In the genomic region with DNA sequence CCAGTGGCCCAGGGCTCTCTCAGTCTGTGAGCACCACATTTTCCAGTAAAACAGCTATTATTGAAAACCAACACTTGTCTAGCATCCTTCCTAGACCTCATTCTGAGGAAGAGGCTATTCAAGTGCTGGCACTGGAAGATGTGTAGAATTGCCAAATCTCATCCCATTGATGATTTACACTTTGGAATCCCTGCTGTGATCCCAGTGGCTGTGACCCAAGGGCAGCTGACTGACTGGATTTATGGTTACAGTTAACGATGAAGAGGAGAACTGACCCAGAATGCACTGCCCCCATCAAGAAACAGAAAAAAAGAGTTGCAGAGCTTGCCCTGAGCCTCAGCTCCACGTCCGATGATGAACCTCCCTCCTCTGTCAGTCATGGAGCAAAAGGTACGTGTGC, we compare ENCODE assay signal across 21 cellular contexts. TPM values are rescaled to one million over a fixed set of nuclear protein-coding genes. Genes with fewer than 3 reads are reported as not detected.
DNase-seq lines count a peak whose midpoint lies in the region; ATAC-seq, FAIRE-seq and TF ChIP-seq lines count a peak whose summit lies in the region.
"Had no signal": no experiment of that assay in that cellular context is flagged by ENCODE, and none has a peak within 500 bp of the region (broad histone marks: within the 10 kb centered on the region; RNA-seq: fewer than 3 reads in every experiment).

No MANE protein-coding gene starts in this region.

- H3F3A ChIP-seq in Loucy (ENCODE audit: low read depth) (0 out of 2 replicates have a peak, but pooled peaks cover 2% of the 10 kb centered on the region), neural progenitor cell (ENCODE audit: low read depth) (no peaks in the 10 kb centered on the region)

- H3K27ac ChIP-seq in GM12878 (ENCODE audit: control insufficient read depth, insufficient read depth), result no peak overlapping the region; the same call in 1 of the 2 replicates
- H3K27ac ChIP-seq in neural progenitor cell, result no peak overlapping the region
- no peak overlapping the region for H3K27ac ChIP-seq in spleen
- H3K27ac ChIP-seq: brain microvascular endothelial cell, ovary, skin epidermis had no signal

- H3K9ac ChIP-seq in Loucy (ENCODE audit: low read depth, low read length, poor library complexity, severe bottlenecking) (peak overlapping the region; percentile 89), GM12878 (ENCODE audit: control insufficient read depth, insufficient read depth, low read length) (no peak overlapping the region), neural progenitor cell (no peak overlapping the region)

- RAD21 ChIA-PET in GM12878 (lab: Charles Lee; ENCODE audit: unreplicated experiment), result interaction anchor here (1.6 to 1.9 kb wide), 2 partner anchors 127 to 130 kb away, joined by 3 to 8 read pairs; no protein-coding TSS in a partner anchor

- H3K4me2 ChIP-seq in Loucy (ENCODE audit: low read depth, low read length, poor library complexity, severe bottlenecking), result peak overlapping the region; percentile 75
- peak overlapping the region; percentile 83 for H3K4me2 ChIP-seq in GM12878 (ENCODE audit: control insufficient read depth, insufficient read depth)
- no peak overlapping the region for H3K4me2 ChIP-seq in neural progenitor cell

- H3K36me3 ChIP-seq in Loucy (ENCODE audit: insufficient read depth, low read length) (peaks cover 12% of the 10 kb centered on the region; the same call in 1 of the 2 replicates), GM12878 (ENCODE audit: control insufficient read depth in 2 of 2, insufficient read depth in 2 of 2, low read length in 1 of 2) (peaks cover 2 to 20% of the 10 kb centered on the region in 2 experiments; a peak in 2 of 4 replicates), neural progenitor cell (no peaks in the 10 kb centered on the region), spleen (peaks cover 0 to 51% (median 43%) of the 10 kb centered on the region in 6 donors)
- H3K36me3 ChIP-seq: ovary had no signal

- SMC1A ChIA-PET in GM12878 (lab: Charles Lee; ENCODE audit: uncharacterized antibody, unreplicated experiment), result interaction anchor here (0.6 to 2.1 kb wide), 2 partner anchors 14 to 130 kb away, joined by 3 to 5 read pairs; no protein-coding TSS in a partner anchor

- in situ Hi-C loops in GM12878 (cut with MboI), result no loop called here

- no peak for FAIRE-seq in GM12878 (lab: Jason Lieb, UNC)
- FAIRE-seq: GM12892, H54 had no signal

- no peak for DNase-seq in activated CD4-positive, alpha-beta T cell treated with anti-CD3 and anti-CD28 coated beads, Interleukin-2, amount 10 ng/mL, durations not matched to agents 24 days and 14 days
- DNase-seq in activated CD4-positive, alpha-beta T cell treated with anti-CD3 and anti-CD28 coated beads for 4 hours, result no peak
- DNase-seq in GM12878 (ENCODE audit: low read depth, low spot score), result no peak
- no peak for DNase-seq in neural progenitor cell (ENCODE audit: low spot score)
- DNase-seq in CD14-positive monocyte (ENCODE audit: low spot score), result no peak
- DNase-seq in spleen, result no peak
- DNase-seq: brain microvascular endothelial cell; Caco-2; MV-4-11; NCI-H2029 treated with DMSO at 0.1 percent for 48 hours; NCI-H774; ovary; RPMI8226; stimulated activated naive B cell treated with anti-CD40 and anti-IgM and Interleukin-4, amounts not matched to agents 10 μg/mL and 1 μg/mL and 100 μg/mL, for 72 hours had no signal

- H3K9me3 ChIP-seq in Loucy (ENCODE audit: insufficient read depth, low read depth, low read length), result no peaks in the 10 kb centered on the region
- H3K9me3 ChIP-seq in GM12878 (replicated peaks; ENCODE audit: control insufficient read depth, insufficient read depth, low read length), result no peaks in the 10 kb centered on the region
- no peaks in the 10 kb centered on the region for H3K9me3 ChIP-seq in neural progenitor cell (ENCODE audit: low read depth)
- H3K9me3 ChIP-seq in spleen, result no peaks in the 10 kb centered on the region
- H3K9me3 ChIP-seq: Caco-2, ovary had no signal

- H3K4me1 ChIP-seq in Loucy (ENCODE audit: insufficient read depth, low read length, poor library complexity, severe bottlenecking) (peaks cover 33% of the 10 kb centered on the region), GM12878 (ENCODE audit: control insufficient read depth, insufficient read depth, low read length) (peaks cover 5% of the 10 kb centered on the region), neural progenitor cell (peaks cover 6% of the 10 kb centered on the region), spleen (peaks cover 15 to 69% (median 37%) of the 10 kb centered on the region in 6 donors)

- no peaks in the 10 kb centered on the region for H3K9me3 Mint-ChIP-seq in activated CD4-positive, alpha-beta T cell treated with anti-CD3 and anti-CD28 coated beads, Interleukin-2, amount 10 ng/mL, durations not matched to agents 24 days and 14 days
- H3K9me3 Mint-ChIP-seq in neural progenitor cell, result no peaks in the 10 kb centered on the region
- H3K9me3 Mint-ChIP-seq in CD14-positive monocyte, result no peaks in the 10 kb centered on the region
- H3K9me3 Mint-ChIP-seq: mesothelial cell of epicardium; stimulated activated naive B cell treated with anti-CD40 and anti-IgM and Interleukin-4, amounts not matched to agents 10 μg/mL and 1 μg/mL and 100 μg/mL, for 72 hours had no signal

- peaks cover 51% of the 10 kb centered on the region for H3K79me2 ChIP-seq in Loucy (ENCODE audit: insufficient read depth, low read length)
- H3K79me2 ChIP-seq in GM12878 (ENCODE audit: control insufficient read depth, insufficient read depth, low read length), result peaks cover 51% of the 10 kb centered on the region
- peaks cover 50% of the 10 kb centered on the region for H3K79me2 ChIP-seq in neural progenitor cell (ENCODE audit: low read depth)

- intact Hi-C loops in activated CD4-positive, alpha-beta T cell treated with anti-CD3 and anti-CD28 coated beads, Interleukin-2, amount 10 ng/mL, durations not matched to agents 24 days and 14 days (cut with micrococcal nuclease), result no loop called here
- intact Hi-C loops in GM12878 (cut with micrococcal nuclease; ENCODE audit: unreplicated experiment) (no loop called here), CD14-positive monocyte (cut with micrococcal nuclease) (no loop called here), spleen (cut with DNase I; ENCODE audit: low total_unique reads) (no loop called here)

- H4K20me1 ChIP-seq in Loucy (ENCODE audit: insufficient read depth, low read length, poor library complexity, severe bottlenecking), result peaks cover 5% of the 10 kb centered on the region
- no peaks in the 10 kb centered on the region for H4K20me1 ChIP-seq in GM12878 (ENCODE audit: control insufficient read depth, insufficient read depth)
- peaks cover 7% of the 10 kb centered on the region for H4K20me1 ChIP-seq in neural progenitor cell (ENCODE audit: low read depth)

- POLR2A ChIA-PET in GM12878 (lab: Charles Lee), result interaction anchor here (0.8 to 2.3 kb wide), 4 partner anchors 8 to 124 kb away, joined by 3 to 11 read pairs (median 5); no protein-coding TSS in a partner anchor

- H2AFZ ChIP-seq in Loucy (ENCODE audit: low read length) (no peak overlapping the region), GM12878 (ENCODE audit: control insufficient read depth, low read depth, low read length) (no peak overlapping the region), neural progenitor cell (replicated peaks) (no peak overlapping the region)

- no peaks in the 10 kb centered on the region for H3K9me2 ChIP-seq in Loucy (replicated peaks; ENCODE audit: low read depth, low read length)

- peaks cover 34% of the 10 kb centered on the region for H3K36me3 Mint-ChIP-seq in activated CD4-positive, alpha-beta T cell treated with anti-CD3 and anti-CD28 coated beads, Interleukin-2, amount 10 ng/mL, durations not matched to agents 24 days and 14 days (ENCODE audit: low read depth)
- peaks cover 8% of the 10 kb centered on the region for H3K36me3 Mint-ChIP-seq in neural progenitor cell
- H3K36me3 Mint-ChIP-seq in CD14-positive monocyte, result peaks cover 42 to 49% of the 10 kb centered on the region in 2 donors

- no peak for TF ChIP-seq EP300 in GM12878 (IDR thresholded peaks at IDR 0.05; ENCODE audit: borderline replicate concordance in 1 of 2, control insufficient read depth in 1 of 2, low read depth in 2 of 2, low read length in 2 of 2)

- H3K27me3 ChIP-seq in Loucy (ENCODE audit: insufficient read depth, low read length, poor library complexity, severe bottlenecking) (no peaks in the 10 kb centered on the region), GM12878 (replicated peaks in 1 of 2; ENCODE audit: control insufficient read depth in 2 of 2, insufficient read depth in 2 of 2, low read length in 1 of 2) (no peaks in the 10 kb centered on the region), neural progenitor cell (no peaks in the 10 kb centered on the region), spleen (replicated peaks in 1 of 7) (no peaks in the 10 kb centered on the region)
- H3K27me3 ChIP-seq: brain microvascular endothelial cell, ovary had no signal

- no peak for TF ChIP-seq RAD21 in GM12878 (IDR thresholded peaks at IDR 0.05; ENCODE audit: insufficient read depth, low read depth, low read length)

- peak overlapping the region; percentile 18 for H3K4me3 Mint-ChIP-seq in activated CD4-positive, alpha-beta T cell treated with anti-CD3 and anti-CD28 coated beads, Interleukin-2, amount 10 ng/mL, durations not matched to agents 24 days and 14 days
- H3K4me3 Mint-ChIP-seq in neural progenitor cell (peak overlapping the region; percentile 10), CD14-positive monocyte (no peak overlapping the region)

- BruUV-seq in GM12878 (replicated peaks; lab: Mats Ljungman, UMichigan), result no TSS peak

- H3K4me3 ChIP-seq in Loucy (ENCODE audit: low read length, poor library complexity, severe bottlenecking) (peak overlapping the region; percentile 97), GM12878 (peak overlapping the region; percentile 97), neural progenitor cell (no peak overlapping the region), spleen (no peak overlapping the region)
- H3K4me3 ChIP-seq: ovary, skin epidermis had no signal

- ATAC-seq in GM12878, result no peak
- ATAC-seq in HG03342 (IDR thresholded peaks at IDR 0.05; ENCODE audit: unreplicated experiment), result no peak
- ATAC-seq: activated CD4-positive, CD25-positive, alpha-beta regulatory T cell treated with anti-CD3 and anti-CD28 coated beads, Interleukin-2, amount 50 U/mL, for 24 hours; stimulated activated naive B cell treated with anti-CD40 and anti-IgM and Interleukin-4, amounts not matched to agents 10 μg/mL and 1 μg/mL and 100 μg/mL, for 72 hours had no signal

- 77% methylated on average over 4 of the region's 4 CpGs for WGBS in GM12878 (ENCODE audit: insufficient coverage, insufficient replicate concordance, low lambda C conversion rate, missing lambda C conversion rate)
- 82 to 93% (median 92%) methylated on average over 4 of the region's 4 CpGs for WGBS in spleen, 5 donors

- H3K4me1 Mint-ChIP-seq in activated CD4-positive, alpha-beta T cell treated with anti-CD3 and anti-CD28 coated beads, Interleukin-2, amount 10 ng/mL, durations not matched to agents 24 days and 14 days, result peaks cover 39% of the 10 kb centered on the region
- H3K4me1 Mint-ChIP-seq in neural progenitor cell (peaks cover 21% of the 10 kb centered on the region), CD14-positive monocyte (peaks cover 22% of the 10 kb centered on the region)

- no peak for TF ChIP-seq POLR2A in GM12878 (IDR thresholded peaks at IDR 0.05; ENCODE audit: low read depth, low read length)
- no peak for TF ChIP-seq POLR2A in spleen (IDR thresholded peaks at IDR 0.05)

- peak overlapping the region; percentile 42 for H3K27ac Mint-ChIP-seq in activated CD4-positive, alpha-beta T cell treated with anti-CD3 and anti-CD28 coated beads, Interleukin-2, amount 10 ng/mL, durations not matched to agents 24 days and 14 days
- no peak overlapping the region for H3K27ac Mint-ChIP-seq in neural progenitor cell
- no peak overlapping the region for H3K27ac Mint-ChIP-seq in CD14-positive monocyte
- H3K27ac Mint-ChIP-seq: mesothelial cell of epicardium; stimulated activated naive B cell treated with anti-CD40 and anti-IgM and Interleukin-4, amounts not matched to agents 10 μg/mL and 1 μg/mL and 100 μg/mL, for 72 hours had no signal

- H3K27me3 Mint-ChIP-seq in activated CD4-positive, alpha-beta T cell treated with anti-CD3 and anti-CD28 coated beads, Interleukin-2, amount 10 ng/mL, durations not matched to agents 24 days and 14 days, result no peaks in the 10 kb centered on the region
- H3K27me3 Mint-ChIP-seq in neural progenitor cell (ENCODE audit: insufficient read depth, low read depth) (peaks cover 4% of the 10 kb centered on the region), CD14-positive monocyte (ENCODE audit: low read depth in 3 of 3) (peaks cover 0 to under 1% (median 0%) of the 10 kb centered on the region in 3 donors)
- H3K27me3 Mint-ChIP-seq: stimulated activated naive B cell treated with anti-CD40 and anti-IgM and Interleukin-4, amounts not matched to agents 10 μg/mL and 1 μg/mL and 100 μg/mL, for 72 hours had no signal

- TF ChIP-seq CTCF in Loucy (conservative IDR thresholded peaks at IDR 0.05; ENCODE audit: low read length) (no peak), GM12878 (IDR thresholded peaks at IDR 0.05 in 2 of 3, conservative IDR thresholded peaks at IDR 0.05 in 1 of 3; ENCODE audit: control insufficient read depth in 2 of 3, extremely low read depth in 1 of 3, insufficient read depth in 1 of 3, low read depth in 3 of 3, low read length in 3 of 3) (no peak), neural progenitor cell (IDR thresholded peaks at IDR 0.05) (no peak), CD14-positive monocyte (IDR thresholded peaks at IDR 0.05) (no peak), spleen (IDR thresholded peaks at IDR 0.05 in 8 of 11, conservative IDR thresholded peaks at IDR 0.05 in 3 of 11) (no peak)

- CTCF ChIA-PET in GM12878 (lab: Yijun Ruan, JAX), result interaction anchor here (1.0 to 2.8 kb wide), 5 partner anchors 11 to 257 kb away, joined by 3 to 14 read pairs (median 4); no protein-coding TSS in a partner anchor

RNA-seq across cellular contexts. Expression of a gene that starts 2.4 kb away (rescaled TPM):
- 56.4 and 57.1 TPM in 2 replicates for total RNA-seq in activated CD4-positive, alpha-beta T cell treated with anti-CD3 and anti-CD28 coated beads, Interleukin-2, amount 10 ng/mL, durations not matched to agents 24 days and 14 days
- total RNA-seq in GM12878 (2013; cell fraction: nucleolus; rRNA removed), result 109 and 111 TPM in 2 replicates
- total RNA-seq in GM12878 (2014; rRNA removed) (46.2 and 53.1 TPM in 2 replicates), GM12878 (2014; rRNA removed; fragmentation: Illumina TruSeq; extraction: Trizol) (46.2 and 51.7 TPM in 2 replicates), GM12878 (2021) (55.9 and 56.6 TPM in 2 replicates), neural progenitor cell (ENCODE audit: low replicate concordance) (35.4 and 44.9 TPM in 2 replicates), spleen (10 to 100 TPM; 40.8 to 62.4 (median 52.3) TPM)
- 31.0 TPM for polyA plus RNA-seq in GM12878 (2011; ENCODE audit: low read depth)
- polyA plus RNA-seq in GM12878 (2011; rRNA removed) (67.0 and 67.8 TPM in 2 replicates), GM12878 (2014; fragmentation: Illumina TruSeq; extraction: Trizol) (57.5 and 59.1 TPM in 2 replicates), GM12878 (2014; fragmentation: Nextera tagmentation; extraction: Ambion mirVana) (1 to 10 TPM; 2.7 to 3.5 TPM), GM12878 (2014; rRNA removed) (43.3 and 52.8 TPM in 2 replicates), GM12878 (2016; fragmentation: Nextera tagmentation; extraction: Ambion mirVana) (10 to 100 TPM; 31.9 to 34.2 TPM), CD14-positive monocyte (10 to 100 TPM; 12.0 to 15.3 TPM), spleen (10 to 100 TPM; 19.4 to 27.5 (median 23.3) TPM)
- 57.0 and 58.5 TPM in 2 replicates for polyA plus RNA-seq in GM12878 (2011; cell fraction: cytosol; rRNA removed)
- 116 and 125 TPM in 2 replicates for polyA plus RNA-seq in GM12878 (2011; cell fraction: nucleus; rRNA removed)
- 44.7 and 48.1 TPM in 2 replicates for polyA plus RNA-seq in GM12878 (2012)
- 55.4 and 70.0 TPM in 2 replicates for polyA minus RNA-seq in GM12878 (2011; rRNA and poly(A)+ RNA removed)
- polyA minus RNA-seq in GM12878 (2011; cell fraction: cytosol; rRNA and poly(A)+ RNA removed), result 17.1 and 22.4 TPM in 2 replicates
- 26.4 and 35.6 TPM in 2 replicates for polyA minus RNA-seq in GM12878 (2011; cell fraction: nucleus; rRNA and poly(A)+ RNA removed)

Comparison
In these comparisons a context has a peak if more than half of its experiments do, and no peak if none do; other contexts are left out.
1. H3K4me3 Mint-ChIP-seq: peak in activated CD4-positive, alpha-beta T cell treated with anti-CD3 and anti-CD28 coated beads, Interleukin-2, amount 10 ng/mL, durations not matched to agents 24 days and 14 days (single experiment) and neural progenitor cell (single experiment); none in CD14-positive monocyte (0 of 2).
2. H3K4me3 ChIP-seq: peak in Loucy (single experiment) and GM12878 (single experiment); none in neural progenitor cell (single experiment) and spleen (0 of 8).